18 cellular contexts compared by ENCODE assay signal in the genomic region with DNA sequence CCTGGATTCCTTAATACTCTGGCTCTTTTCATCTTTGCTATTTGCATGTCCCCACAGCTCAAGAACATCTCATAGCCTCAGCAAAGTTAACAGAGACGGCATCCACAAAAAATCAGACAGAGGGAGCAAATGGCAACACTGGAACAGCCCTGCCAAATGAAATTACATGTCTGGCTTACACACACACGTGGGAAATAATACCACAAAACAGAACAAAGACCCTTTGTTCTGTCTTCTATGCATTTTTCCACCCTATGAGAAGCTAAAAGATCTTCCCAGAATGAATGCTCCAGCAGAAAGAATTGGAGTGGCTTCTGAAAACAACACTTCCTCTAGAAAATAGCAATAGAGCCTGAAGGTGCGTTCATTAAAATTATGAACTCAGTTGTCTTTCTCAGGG.
"Had no signal": no experiment of that assay in that cellular context is flagged by ENCODE, and none has a peak within 500 bp of the region (broad histone marks: within the 10 kb centered on the region; RNA-seq: fewer than 3 reads in every experiment).

No MANE protein-coding gene starts in this region.

- H3K27ac Mint-ChIP-seq: activated T-cell treated with anti-CD3 and anti-CD28 coated beads, Interleukin-2, amount 50 U/mL, for 72 hours; stimulated activated naive B cell treated with anti-CD40 and anti-IgM and Interleukin-4, amounts not matched to agents 10 μg/mL and 1 μg/mL and 100 μg/mL, for 72 hours had no signal

- H3K4me3 Mint-ChIP-seq: activated T-cell treated with anti-CD3 and anti-CD28 coated beads, Interleukin-2, amount 50 U/mL, for 72 hours; stimulated activated naive B cell treated with anti-CD40 and anti-IgM and Interleukin-4, amounts not matched to agents 10 μg/mL and 1 μg/mL and 100 μg/mL, for 72 hours had no signal

- ATAC-seq: activated T-cell treated with anti-CD3 and anti-CD28 coated beads, Interleukin-2, amount 50 U/mL, for 72 hours; left lobe of liver; stimulated activated naive B cell treated with anti-CD40 and anti-IgM and Interleukin-4, amounts not matched to agents 10 μg/mL and 1 μg/mL and 100 μg/mL, for 72 hours had no signal

- H3K4me1 ChIP-seq: ascending aorta, thyroid gland had no signal

- H3K36me3 ChIP-seq: ascending aorta, breast epithelium, esophagus squamous epithelium, sigmoid colon, thyroid gland, WERI-Rb-1 had no signal

- DNase-seq: activated CD4-positive, alpha-beta T cell treated with anti-CD3 and anti-CD28 coated beads for 1 hour; activated effector memory CD4-positive, alpha-beta T cell treated with anti-CD3 and anti-CD28 coated beads, Interleukin-2, amount 50 U/mL, for 16 hours; activated naive CD4-positive, alpha-beta T cell treated with anti-CD3 and anti-CD28 coated beads, Interleukin-2, amount 50 U/mL, for 16 hours; activated T-cell treated with anti-CD3 and anti-CD28 coated beads, Interleukin-2, amount 50 U/mL, for 72 hours; cortex of kidney; effector CD4-positive, alpha-beta T cell; esophagus squamous epithelium; kidney; sigmoid colon; spleen; stimulated activated naive B cell treated with anti-CD40 and anti-IgM and Interleukin-4, amounts not matched to agents 10 μg/mL and 1 μg/mL and 100 μg/mL, for 72 hours; thyroid gland; WERI-Rb-1 had no signal

- H3K9me3 ChIP-seq: ascending aorta, breast epithelium, esophagus squamous epithelium, sigmoid colon, spleen, thyroid gland had no signal

- H3K27me3 Mint-ChIP-seq: stimulated activated naive B cell treated with anti-CD40 and anti-IgM and Interleukin-4, amounts not matched to agents 10 μg/mL and 1 μg/mL and 100 μg/mL, for 72 hours had no signal

- H3K27ac ChIP-seq: ascending aorta, breast epithelium, esophagus squamous epithelium, sigmoid colon, spleen, thyroid gland, WERI-Rb-1 had no signal

- H3K4me3 ChIP-seq: ascending aorta, breast epithelium, lung, sigmoid colon, spleen, thyroid gland had no signal

- H3K9me3 Mint-ChIP-seq: activated T-cell treated with anti-CD3 and anti-CD28 coated beads, Interleukin-2, amount 50 U/mL, for 72 hours; neural crest cell; stimulated activated naive B cell treated with anti-CD40 and anti-IgM and Interleukin-4, amounts not matched to agents 10 μg/mL and 1 μg/mL and 100 μg/mL, for 72 hours had no signal

- H3K27me3 ChIP-seq: ascending aorta, breast epithelium, esophagus squamous epithelium, sigmoid colon, spleen, thyroid gland had no signal
